ENCODE assay signal across 23 cellular contexts in the genomic region with DNA sequence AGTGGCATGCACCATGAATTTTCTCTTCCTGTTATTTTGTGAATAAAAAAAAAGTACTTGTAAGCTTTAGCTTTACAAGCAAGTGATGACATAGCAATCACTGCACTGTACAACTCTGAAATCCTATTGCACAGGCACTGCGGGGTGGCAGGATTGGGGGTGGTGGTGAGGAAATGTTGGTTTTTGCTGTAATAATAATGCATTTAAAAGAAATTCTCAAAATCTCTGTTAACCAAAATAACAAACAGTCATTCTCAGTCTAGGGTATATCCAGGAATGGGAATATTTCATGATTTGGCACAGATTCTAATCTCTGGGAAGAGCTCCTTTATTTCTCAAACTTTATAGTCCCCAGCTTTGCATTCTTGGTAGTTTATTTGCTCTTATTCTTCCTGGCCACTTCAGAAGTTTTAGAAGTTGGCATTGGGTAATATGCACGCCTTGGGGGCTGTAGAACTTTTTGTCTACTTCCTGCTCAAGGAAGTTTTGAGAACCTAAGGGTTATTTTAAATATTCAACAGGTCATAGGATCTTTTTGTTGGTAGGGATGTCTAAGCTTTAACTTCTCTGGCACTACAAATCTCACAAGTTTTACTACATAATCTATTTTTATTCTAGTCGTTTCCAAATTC.
DNase-seq lines count a peak whose midpoint lies in the region; ATAC-seq and TF ChIP-seq lines count a peak whose summit lies in the region.
"Had no signal": no experiment of that assay in that cellular context is flagged by ENCODE, and none has a peak within 500 bp of the region (broad histone marks: within the 10 kb centered on the region; RNA-seq: fewer than 3 reads in every experiment).

No MANE protein-coding gene starts in this region.

- H3K79me2 ChIP-seq in OCI-LY7 (ENCODE audit: insufficient read depth, low read depth, low read length): no peaks in the 10 kb centered on the region

- H3K36me3 ChIP-seq in lung (ENCODE audit: control insufficient read depth in 2 of 2, insufficient read depth in 2 of 2, low read length in 2 of 2) (no peaks in the 10 kb centered on the region), upper lobe of right lung (no peaks in the 10 kb centered on the region), OCI-LY7 (ENCODE audit: insufficient read depth, low read length) (no peaks in the 10 kb centered on the region)

- no peak overlapping the region for H3K4me2 ChIP-seq in OCI-LY7 (ENCODE audit: low read length)

- DNase-seq in AG10803 (ENCODE audit: low read depth) (peak; percentile 0), astrocyte of the spinal cord (ENCODE audit: low read depth, low spot score) (peak; percentile 3), lung (ENCODE audit: low spot score) (no peak), upper lobe of right lung (no peak), OCI-LY7 (ENCODE audit: low spot score) (no peak), NCI-H1092 (lab: John Stamatoyannopoulos, UW) (no peak)
- DNase-seq: Caco-2; CD8-positive, alpha-beta T cell; Kasumi-1; MV-4-11; NCI-H1105 treated with DMSO at 0.1 percent for 48 hours; NCI-H146; NCI-H2029 treated with DMSO at 0.1 percent for 48 hours; NCI-H446 treated with DMSO at 0.1 percent for 48 hours; NCI-H526; RPMI8226; SIG-M5; SW 1271 had no signal

- H4K20me1 ChIP-seq in OCI-LY7 (ENCODE audit: insufficient read depth, low read length): no peaks in the 10 kb centered on the region

- POLR2A ChIA-PET in OCI-LY7 (lab: Charles Lee): no interaction called here

- H3K9me2 ChIP-seq in OCI-LY7 (ENCODE audit: insufficient read depth, low read length): no peaks in the 10 kb centered on the region

- H2AFZ ChIP-seq in OCI-LY7 (ENCODE audit: low read length): no peak overlapping the region

- H3K4me1 ChIP-seq in lung (ENCODE audit: control insufficient read depth in 2 of 2, insufficient read depth in 2 of 2, low read length in 2 of 2) (no peaks in the 10 kb centered on the region), upper lobe of right lung (no peaks in the 10 kb centered on the region), OCI-LY7 (ENCODE audit: insufficient read depth, low read length, poor library complexity, severe bottlenecking) (no peaks in the 10 kb centered on the region)
- H3K4me1 ChIP-seq: Caco-2 had no signal

- in situ Hi-C loops in astrocyte of the spinal cord (cut with HindIII; ENCODE audit: low sequenced_read_pairs): no loop called here

- intact Hi-C loops in upper lobe of right lung (cut with DNase I): no loop called here
- intact Hi-C loops in OCI-LY7 (cut with micrococcal nuclease; ENCODE audit: unreplicated experiment): no loop called here

- ATAC-seq in lung (ENCODE audit: insufficient read depth, low FRiP score): peak; percentile 69
- peak; percentile 62 for ATAC-seq in upper lobe of right lung
- ATAC-seq in HG02938 (IDR thresholded peaks at IDR 0.05; ENCODE audit: unreplicated experiment): no peak
- ATAC-seq: CD8-positive, alpha-beta T cell; GM12878; K562 had no signal

- CTCF ChIA-PET in OCI-LY7 (lab: Charles Lee; ENCODE audit: unreplicated experiment): no interaction called here

- TF ChIP-seq CTCF in AG10803 (conservative IDR thresholded peaks at IDR 0.05; ENCODE audit: low read length): no peak
- no peak for TF ChIP-seq CTCF in astrocyte of the spinal cord (IDR thresholded peaks at IDR 0.05; ENCODE audit: low read depth, low read length)
- TF ChIP-seq CTCF in lung (IDR thresholded peaks at IDR 0.05; ENCODE audit: control extremely low read depth, extremely low read depth): no peak
- no peak for TF ChIP-seq CTCF in upper lobe of right lung (IDR thresholded peaks at IDR 0.05)
- no peak for TF ChIP-seq CTCF in OCI-LY7 (conservative IDR thresholded peaks at IDR 0.05; ENCODE audit: low read length)

- H3K4me3 ChIP-seq in AG10803 (ENCODE audit: low read length) (no peak overlapping the region), astrocyte of the spinal cord (ENCODE audit: low read depth, low read length) (no peak overlapping the region), lung (no peak overlapping the region), upper lobe of right lung (no peak overlapping the region), OCI-LY7 (ENCODE audit: low read depth, low read length, poor library complexity, severe bottlenecking) (no peak overlapping the region)
- H3K4me3 ChIP-seq: GM12878, K562, SK-N-MC had no signal

- no peaks in the 10 kb centered on the region for H3K27me3 ChIP-seq in lung (ENCODE audit: control insufficient read depth, insufficient read depth)
- H3K27me3 ChIP-seq in upper lobe of right lung: no peaks in the 10 kb centered on the region

- 33 to 52% methylated on average over 3 of the region's 3 CpGs for WGBS in lung, 2 donors

- H3K27ac ChIP-seq in lung (ENCODE audit: low read depth in 1 of 2, low read length in 1 of 2) (no peak overlapping the region), upper lobe of right lung (peak overlapping the region; percentile 20), OCI-LY7 (ENCODE audit: low read depth, low read length, poor library complexity, severe bottlenecking) (no peak overlapping the region)
- H3K27ac ChIP-seq: C4-2B, SK-N-MC had no signal

- no TSS peak for BruUV-seq in OCI-LY7 (replicated peaks; lab: Mats Ljungman, UMichigan)

- H3K9me3 ChIP-seq in lung (ENCODE audit: control insufficient read depth in 2 of 2, insufficient read depth in 1 of 2, low read length in 1 of 2) (no peaks in the 10 kb centered on the region), upper lobe of right lung (no peaks in the 10 kb centered on the region), OCI-LY7 (ENCODE audit: low read length) (no peaks in the 10 kb centered on the region)
- H3K9me3 ChIP-seq: Caco-2 had no signal

Comparison
In these comparisons a context has a peak if more than half of its experiments do, and no peak if none do; other contexts are left out.
1. DNase-seq: peak in AG10803 (single experiment) and astrocyte of the spinal cord (single experiment); none in lung (single experiment), upper lobe of right lung (single experiment), OCI-LY7 (single experiment) and NCI-H1092 (single experiment).